1 cellular context compared by ENCODE assay signal in genomic region chr15:49044002-49044401, GRCh38.
TF ChIP-seq lines count a peak whose summit lies in the region.

No MANE protein-coding gene starts in this region.

TF ChIP-seq in endothelial cell of umbilical vein, 7 proteins besides CTCF, POLR2A, EP300 and RAD21 (continued from another document):
- TF ChIP-seq FOS (IDR thresholded peaks at IDR 0.05; ENCODE audit: borderline replicate concordance, insufficient read depth, low read length) (no peak), POLR2AphosphoS5 (IDR thresholded peaks at IDR 0.05; ENCODE audit: insufficient read depth, low read depth, low read length) (no peak), GATA2 (IDR thresholded peaks at IDR 0.05; ENCODE audit: insufficient read depth, insufficient read length, low read depth, low read length) (no peak)
TF ChIP-seq in endothelial cell of umbilical vein: peak in this region for 0.
